ENCODE assay signal across 11 cellular contexts in the genomic region with DNA sequence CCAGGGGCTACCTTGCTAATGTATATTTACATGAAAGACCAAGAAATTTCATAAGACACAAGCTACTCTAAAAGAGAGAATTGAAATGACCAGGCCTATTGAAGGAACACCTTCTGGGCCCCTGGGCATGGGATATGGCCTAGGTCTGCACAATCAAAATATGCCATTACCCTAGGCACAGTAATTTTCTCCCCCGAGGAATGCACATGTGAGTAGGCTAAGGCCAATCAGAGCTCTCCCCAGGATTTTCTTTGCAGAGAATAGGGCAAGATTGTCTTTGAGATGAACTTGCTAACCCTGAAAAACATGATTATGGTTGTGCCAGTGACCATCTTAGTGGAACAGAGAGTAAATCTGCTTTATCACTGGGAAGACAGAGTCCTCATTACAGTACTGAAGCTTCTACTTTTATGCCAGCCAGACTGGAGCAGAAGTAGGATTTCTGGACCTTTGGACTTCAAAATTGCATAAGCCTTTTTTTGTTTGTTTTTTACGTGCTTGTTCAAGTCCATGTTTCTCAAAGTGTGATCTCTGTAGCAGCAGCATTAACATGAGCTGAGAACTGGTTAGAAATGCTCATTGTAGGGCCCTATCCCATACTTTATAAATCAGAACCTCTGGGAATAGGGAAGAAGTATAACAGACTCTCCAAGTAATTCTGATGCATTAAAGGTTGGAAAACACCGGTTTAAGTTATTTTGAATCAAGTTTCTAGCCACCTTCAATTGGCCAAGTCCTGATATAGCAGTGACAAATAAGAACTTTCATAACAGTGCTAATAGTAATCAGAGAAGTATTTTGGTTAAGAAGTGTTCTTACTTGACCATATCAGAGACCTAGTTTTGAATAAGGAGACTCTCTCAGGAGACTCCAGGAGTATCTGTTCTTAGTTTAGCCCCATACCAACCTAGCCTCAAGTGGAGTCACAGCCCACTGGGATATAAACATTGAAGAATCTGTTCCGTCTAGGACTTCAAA.
DNase-seq lines count a peak whose midpoint lies in the region; ATAC-seq and TF ChIP-seq lines count a peak whose summit lies in the region.
"Had no signal": no experiment of that assay in that cellular context is flagged by ENCODE, and none has a peak within 500 bp of the region (broad histone marks: within the 10 kb centered on the region; RNA-seq: fewer than 3 reads in every experiment).

No MANE protein-coding gene starts in this region.

- DNase-seq in HuH-7 (ENCODE audit: low spot score), result peak; percentile 21
- peak; percentile 31 for DNase-seq in hepatocyte (ENCODE audit: low spot score)
- DNase-seq in right lobe of liver, result no peak
- DNase-seq in CD14-positive monocyte (ENCODE audit: low spot score), result no peak
- no peak for DNase-seq in NCI-H2227 treated with DMSO at 0.1 percent for 48 hours (lab: John Stamatoyannopoulos, UW)
- DNase-seq in NCI-H2227 (lab: John Stamatoyannopoulos, UW; ENCODE audit: unreplicated experiment), result no peak
- no peak for DNase-seq in cerebellar cortex (ENCODE audit: low spot score)
- DNase-seq: CD8-positive, alpha-beta memory T cell; HCEC 1CT; HFFc6 had no signal

- 85% methylated on average over 4 of the region's 4 CpGs for WGBS in hepatocyte (ENCODE audit: low lambda C conversion rate, missing lambda C conversion rate)
- WGBS in right lobe of liver (ENCODE audit: insufficient coverage, low coverage, low lambda C conversion rate, missing lambda C conversion rate), result 35% methylated on average over 4 of the region's 4 CpGs

- no peak overlapping the region for H3K27ac Mint-ChIP-seq in CD14-positive monocyte
- H3K27ac Mint-ChIP-seq: CD8-positive, alpha-beta memory T cell; HFFc6 had no signal

- intact Hi-C loops in right lobe of liver (cut with DNase I) (no loop called here), CD14-positive monocyte (cut with micrococcal nuclease) (no loop called here)

- peak overlapping the region; percentile 44 for H3K27ac ChIP-seq in hepatocyte
- H3K27ac ChIP-seq in right lobe of liver, result peak overlapping the region in 2 of 3 donors; percentile 48 to 62

- no peak for TF ChIP-seq POLR2A in right lobe of liver (IDR thresholded peaks at IDR 0.05)

- H3K4me3 Mint-ChIP-seq in CD14-positive monocyte, result no peak overlapping the region
- H3K4me3 Mint-ChIP-seq: CD8-positive, alpha-beta memory T cell; HFFc6 had no signal

- H3K9me3 Mint-ChIP-seq in CD14-positive monocyte, result peaks cover 0 to 3% (median 1%) of the 10 kb centered on the region in 7 donors
- H3K9me3 Mint-ChIP-seq: HFFc6 had no signal

- no peaks in the 10 kb centered on the region for H3K9me2 ChIP-seq in hepatocyte (replicated peaks; ENCODE audit: insufficient read depth)

- H3K4me2 ChIP-seq in hepatocyte, result no peak overlapping the region

- H4K20me1 ChIP-seq in hepatocyte (ENCODE audit: insufficient read depth, poor library complexity, severe bottlenecking), result no peaks in the 10 kb centered on the region

- H3K36me3 Mint-ChIP-seq in CD14-positive monocyte, result no peaks in the 10 kb centered on the region
- H3K36me3 Mint-ChIP-seq: CD8-positive, alpha-beta memory T cell had no signal

- H2AFZ ChIP-seq in hepatocyte, result no peak overlapping the region

- no peaks in the 10 kb centered on the region for H3K4me1 Mint-ChIP-seq in CD14-positive monocyte
- H3K4me1 Mint-ChIP-seq: CD8-positive, alpha-beta memory T cell had no signal

- no peak for TF ChIP-seq CTCF in hepatocyte (IDR thresholded peaks at IDR 0.05; ENCODE audit: poor library complexity)
- TF ChIP-seq CTCF in right lobe of liver (IDR thresholded peaks at IDR 0.05), result no peak
- no peak for TF ChIP-seq CTCF in CD14-positive monocyte (IDR thresholded peaks at IDR 0.05)

- no peaks in the 10 kb centered on the region for H3K27me3 Mint-ChIP-seq in CD14-positive monocyte (ENCODE audit: low read depth in 3 of 3)
- H3K27me3 Mint-ChIP-seq: CD8-positive, alpha-beta memory T cell had no signal

- no peaks in the 10 kb centered on the region for H3K79me2 ChIP-seq in hepatocyte

- H3K9me3 ChIP-seq in hepatocyte (ENCODE audit: low read depth), result no peaks in the 10 kb centered on the region
- H3K9me3 ChIP-seq in right lobe of liver, result no peaks in the 10 kb centered on the region
- H3K9me3 ChIP-seq: Caco-2 had no signal

- H3K4me3 ChIP-seq in hepatocyte, result no peak overlapping the region
- no peak overlapping the region for H3K4me3 ChIP-seq in right lobe of liver

- H3K4me1 ChIP-seq in hepatocyte (ENCODE audit: insufficient read depth), result peaks cover 6% of the 10 kb centered on the region
- H3K4me1 ChIP-seq in right lobe of liver, result peaks cover 0 to 12% (median 2%) of the 10 kb centered on the region in 4 donors

- no peaks in the 10 kb centered on the region for H3K36me3 ChIP-seq in hepatocyte (replicated peaks; ENCODE audit: insufficient read depth, low read depth)
- H3K36me3 ChIP-seq in right lobe of liver, result no peaks in the 10 kb centered on the region

- no peaks in the 10 kb centered on the region for H3K27me3 ChIP-seq in hepatocyte
- H3K27me3 ChIP-seq in right lobe of liver, result no peaks in the 10 kb centered on the region

- peak; percentile 95 to 98 (median 96) for ATAC-seq in right lobe of liver

Comparison
In these comparisons a context has a peak if more than half of its experiments do, and no peak if none do; other contexts are left out.
1. DNase-seq: peak in HuH-7 (single experiment) and hepatocyte (single experiment); none in right lobe of liver (0 of 3), CD14-positive monocyte (single experiment), NCI-H2227 treated with DMSO at 0.1 percent for 48 hours (single experiment), NCI-H2227 (single experiment) and cerebellar cortex (single experiment).